Comparison of ENCODE assay signal across 1 cellular context in the genomic region with DNA sequence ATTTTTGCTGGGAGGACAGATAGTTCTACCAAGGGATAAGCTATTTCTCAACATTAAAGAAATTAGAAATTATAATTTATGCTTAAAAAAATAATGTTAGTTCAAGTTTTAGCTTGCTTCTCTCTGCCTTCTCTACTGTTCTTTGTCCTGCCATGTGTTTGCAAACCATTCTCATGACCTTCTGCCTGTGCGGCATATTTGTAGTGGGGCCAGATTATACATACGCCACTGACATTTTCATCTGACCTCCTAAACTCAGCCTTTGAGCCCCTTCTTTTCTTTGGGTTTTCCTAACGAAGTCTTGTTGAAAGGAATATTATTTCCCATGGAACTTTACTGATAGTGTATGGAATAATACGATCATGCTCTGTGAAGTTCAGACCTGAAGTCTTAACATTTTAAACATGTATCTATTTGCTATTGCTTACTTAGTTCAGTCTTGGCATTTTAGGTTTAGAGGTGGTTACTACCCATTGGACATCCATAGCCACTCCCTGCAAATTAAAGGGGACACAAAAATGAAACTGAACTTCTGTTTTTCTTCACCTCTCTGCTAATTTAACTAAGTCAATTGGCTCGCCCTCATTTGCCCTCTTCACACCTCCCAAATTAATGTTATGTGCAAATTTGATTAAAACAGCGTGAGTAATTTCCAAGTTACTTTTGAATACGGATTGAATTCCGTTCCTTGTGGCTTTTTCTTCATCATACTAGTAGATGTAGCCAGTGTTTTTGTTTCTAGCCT.
TF ChIP-seq lines count a peak whose summit lies in the region.

No MANE protein-coding gene starts in this region.

TF ChIP-seq in HepG2, 621 proteins besides CTCF, POLR2A, EP300 and RAD21 (continued from another document and continues in another):
- TF ChIP-seq YEATS4 (CRISPR knock-in tag; IDR thresholded peaks at IDR 0.05; ENCODE audit: borderline replicate concordance) (no peak), SALL2 (CRISPR knock-in tag; IDR thresholded peaks at IDR 0.05) (no peak), SMAD1 (CRISPR knock-in tag; IDR thresholded peaks at IDR 0.05; ENCODE audit: borderline replicate concordance, low read depth) (no peak), TOE1 (CRISPR knock-in tag; IDR thresholded peaks at IDR 0.05) (no peak), AGO2 (optimal IDR thresholded peaks at IDR 0.05; ENCODE audit: low read depth, low read length) (peak; percentile 26), CHD4 (IDR thresholded peaks at IDR 0.05; ENCODE audit: borderline replicate concordance, low read length) (no peak), CREM (IDR thresholded peaks at IDR 0.05) (peak; percentile 68), CREM (CRISPR knock-in tag; IDR thresholded peaks at IDR 0.05) (no peak), ZNF7 (CRISPR knock-in tag; IDR thresholded peaks at IDR 0.05) (no peak), ZNF205 (CRISPR knock-in tag; IDR thresholded peaks at IDR 0.05) (no peak), HNF4G (IDR thresholded peaks at IDR 0.05; ENCODE audit: borderline replicate concordance, low read depth, low read length) (peak; percentile 67; the same call in 1 of the 2 replicates), HNF4G (CRISPR knock-in tag; IDR thresholded peaks at IDR 0.05; ENCODE audit: borderline replicate concordance, low read depth) (no peak), HES4 (CRISPR knock-in tag; IDR thresholded peaks at IDR 0.05; ENCODE audit: borderline replicate concordance) (no peak), ZFYVE20 (CRISPR knock-in tag; IDR thresholded peaks at IDR 0.05; ENCODE audit: borderline replicate concordance, low read depth) (no peak), ZNF282 (IDR thresholded peaks at IDR 0.05; ENCODE audit: partially characterized antibody) (no peak), ZNF547 (CRISPR knock-in tag; IDR thresholded peaks at IDR 0.05) (no peak), ZNF552 (CRISPR knock-in tag; IDR thresholded peaks at IDR 0.05; ENCODE audit: borderline replicate concordance) (no peak), RFXANK (CRISPR knock-in tag; IDR thresholded peaks at IDR 0.05) (no peak), SP140L (CRISPR knock-in tag; IDR thresholded peaks at IDR 0.05; ENCODE audit: borderline replicate concordance) (no peak), CENPX (CRISPR knock-in tag; IDR thresholded peaks at IDR 0.05) (no peak), POLR2AphosphoS5 (IDR thresholded peaks at IDR 0.05; ENCODE audit: low read depth, low read length) (no peak), SMARCE1 (IDR thresholded peaks at IDR 0.05; ENCODE audit: borderline replicate concordance) (no peak), ZNF543 (CRISPR knock-in tag; IDR thresholded peaks at IDR 0.05) (no peak), ZNF367 (CRISPR knock-in tag; IDR thresholded peaks at IDR 0.05; ENCODE audit: borderline replicate concordance) (no peak), ISX (CRISPR knock-in tag; conservative IDR thresholded peaks at IDR 0.05) (no peak), BHLHE40 (IDR thresholded peaks at IDR 0.05; ENCODE audit: low read length) (no peak), ZNF570 (CRISPR knock-in tag; IDR thresholded peaks at IDR 0.05; ENCODE audit: borderline replicate concordance) (no peak), ZNF672 (CRISPR knock-in tag; IDR thresholded peaks at IDR 0.05) (no peak), ZNF143 (CRISPR knock-in tag; IDR thresholded peaks at IDR 0.05) (no peak), SKI (IDR thresholded peaks at IDR 0.05; ENCODE audit: partially characterized antibody) (no peak), BCL6 (CRISPR knock-in tag; IDR thresholded peaks at IDR 0.05) (peak; percentile 72), NKX3-1 (CRISPR knock-in tag; IDR thresholded peaks at IDR 0.05) (no peak), ZNF646 (CRISPR knock-in tag; IDR thresholded peaks at IDR 0.05) (no peak), ZNF567 (CRISPR knock-in tag; IDR thresholded peaks at IDR 0.05; ENCODE audit: borderline replicate concordance) (no peak)
- TF ChIP-seq, protein P1, sequence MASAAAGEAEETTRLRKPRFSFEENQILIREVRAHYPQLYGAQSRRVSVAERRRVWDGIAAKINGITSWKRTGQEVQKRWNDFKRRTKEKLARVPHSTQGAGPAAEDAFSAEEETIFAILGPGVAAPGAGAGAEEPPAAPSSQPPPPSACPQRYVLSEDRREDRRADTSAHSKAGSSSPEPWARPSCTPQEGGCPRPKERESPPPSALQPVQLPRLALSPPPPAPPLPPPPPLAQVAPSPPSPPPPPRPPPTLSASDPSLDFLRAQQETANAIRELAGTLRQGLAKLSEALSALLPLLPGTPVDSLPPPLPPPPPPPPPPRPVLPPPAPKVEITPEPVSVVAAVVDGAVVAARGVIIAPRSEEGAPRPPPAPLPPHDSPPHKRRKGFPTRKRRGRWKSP (CRISPR knock-in tag; IDR thresholded peaks at IDR 0.05) = no peak
- TF ChIP-seq, protein P2, sequence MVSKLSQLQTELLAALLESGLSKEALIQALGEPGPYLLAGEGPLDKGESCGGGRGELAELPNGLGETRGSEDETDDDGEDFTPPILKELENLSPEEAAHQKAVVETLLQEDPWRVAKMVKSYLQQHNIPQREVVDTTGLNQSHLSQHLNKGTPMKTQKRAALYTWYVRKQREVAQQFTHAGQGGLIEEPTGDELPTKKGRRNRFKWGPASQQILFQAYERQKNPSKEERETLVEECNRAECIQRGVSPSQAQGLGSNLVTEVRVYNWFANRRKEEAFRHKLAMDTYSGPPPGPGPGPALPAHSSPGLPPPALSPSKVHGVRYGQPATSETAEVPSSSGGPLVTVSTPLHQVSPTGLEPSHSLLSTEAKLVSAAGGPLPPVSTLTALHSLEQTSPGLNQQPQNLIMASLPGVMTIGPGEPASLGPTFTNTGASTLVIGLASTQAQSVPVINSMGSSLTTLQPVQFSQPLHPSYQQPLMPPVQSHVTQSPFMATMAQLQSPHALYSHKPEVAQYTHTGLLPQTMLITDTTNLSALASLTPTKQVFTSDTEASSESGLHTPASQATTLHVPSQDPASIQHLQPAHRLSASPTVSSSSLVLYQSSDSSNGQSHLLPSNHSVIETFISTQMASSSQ (IDR thresholded peaks at IDR 0.05; ENCODE audit: low read depth) = no peak; the same call in 1 of the 2 replicates
- TF ChIP-seq, protein P2 (CRISPR knock-in tag; IDR thresholded peaks at IDR 0.05; ENCODE audit: borderline replicate concordance) = 0 out of 2 replicates have a peak, but pooled peaks have one; percentile 8
- TF ChIP-seq, protein P3, sequence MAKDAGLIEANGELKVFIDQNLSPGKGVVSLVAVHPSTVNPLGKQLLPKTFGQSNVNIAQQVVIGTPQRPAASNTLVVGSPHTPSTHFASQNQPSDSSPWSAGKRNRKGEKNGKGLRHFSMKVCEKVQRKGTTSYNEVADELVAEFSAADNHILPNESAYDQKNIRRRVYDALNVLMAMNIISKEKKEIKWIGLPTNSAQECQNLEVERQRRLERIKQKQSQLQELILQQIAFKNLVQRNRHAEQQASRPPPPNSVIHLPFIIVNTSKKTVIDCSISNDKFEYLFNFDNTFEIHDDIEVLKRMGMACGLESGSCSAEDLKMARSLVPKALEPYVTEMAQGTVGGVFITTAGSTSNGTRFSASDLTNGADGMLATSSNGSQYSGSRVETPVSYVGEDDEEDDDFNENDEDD (CRISPR knock-in tag; IDR thresholded peaks at IDR 0.05; ENCODE audit: borderline replicate concordance) = no peak
- TF ChIP-seq, protein P4, sequence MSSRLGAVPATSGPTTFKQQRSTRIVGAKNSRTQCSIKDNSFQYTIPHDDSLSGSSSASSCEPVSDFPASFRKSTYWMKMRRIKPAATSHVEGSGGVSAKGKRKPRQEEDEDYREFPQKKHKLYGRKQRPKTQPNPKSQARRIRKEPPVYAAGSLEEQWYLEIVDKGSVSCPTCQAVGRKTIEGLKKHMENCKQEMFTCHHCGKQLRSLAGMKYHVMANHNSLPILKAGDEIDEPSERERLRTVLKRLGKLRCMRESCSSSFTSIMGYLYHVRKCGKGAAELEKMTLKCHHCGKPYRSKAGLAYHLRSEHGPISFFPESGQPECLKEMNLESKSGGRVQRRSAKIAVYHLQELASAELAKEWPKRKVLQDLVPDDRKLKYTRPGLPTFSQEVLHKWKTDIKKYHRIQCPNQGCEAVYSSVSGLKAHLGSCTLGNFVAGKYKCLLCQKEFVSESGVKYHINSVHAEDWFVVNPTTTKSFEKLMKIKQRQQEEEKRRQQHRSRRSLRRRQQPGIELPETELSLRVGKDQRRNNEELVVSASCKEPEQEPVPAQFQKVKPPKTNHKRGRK (CRISPR knock-in tag; IDR thresholded peaks at IDR 0.05) = no peak
- TF ChIP-seq, protein P5, sequence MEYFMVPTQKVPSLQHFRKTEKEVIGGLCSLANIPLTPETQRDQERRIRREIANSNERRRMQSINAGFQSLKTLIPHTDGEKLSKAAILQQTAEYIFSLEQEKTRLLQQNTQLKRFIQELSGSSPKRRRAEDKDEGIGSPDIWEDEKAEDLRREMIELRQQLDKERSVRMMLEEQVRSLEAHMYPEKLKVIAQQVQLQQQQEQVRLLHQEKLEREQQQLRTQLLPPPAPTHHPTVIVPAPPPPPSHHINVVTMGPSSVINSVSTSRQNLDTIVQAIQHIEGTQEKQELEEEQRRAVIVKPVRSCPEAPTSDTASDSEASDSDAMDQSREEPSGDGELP (IDR thresholded peaks at IDR 0.05; ENCODE audit: borderline replicate concordance, low read depth) = no peak
- TF ChIP-seq, protein P6, sequence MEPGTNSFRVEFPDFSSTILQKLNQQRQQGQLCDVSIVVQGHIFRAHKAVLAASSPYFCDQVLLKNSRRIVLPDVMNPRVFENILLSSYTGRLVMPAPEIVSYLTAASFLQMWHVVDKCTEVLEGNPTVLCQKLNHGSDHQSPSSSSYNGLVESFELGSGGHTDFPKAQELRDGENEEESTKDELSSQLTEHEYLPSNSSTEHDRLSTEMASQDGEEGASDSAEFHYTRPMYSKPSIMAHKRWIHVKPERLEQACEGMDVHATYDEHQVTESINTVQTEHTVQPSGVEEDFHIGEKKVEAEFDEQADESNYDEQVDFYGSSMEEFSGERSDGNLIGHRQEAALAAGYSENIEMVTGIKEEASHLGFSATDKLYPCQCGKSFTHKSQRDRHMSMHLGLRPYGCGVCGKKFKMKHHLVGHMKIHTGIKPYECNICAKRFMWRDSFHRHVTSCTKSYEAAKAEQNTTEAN (CRISPR knock-in tag; conservative IDR thresholded peaks at IDR 0.05) = no peak
- TF ChIP-seq, protein P7, sequence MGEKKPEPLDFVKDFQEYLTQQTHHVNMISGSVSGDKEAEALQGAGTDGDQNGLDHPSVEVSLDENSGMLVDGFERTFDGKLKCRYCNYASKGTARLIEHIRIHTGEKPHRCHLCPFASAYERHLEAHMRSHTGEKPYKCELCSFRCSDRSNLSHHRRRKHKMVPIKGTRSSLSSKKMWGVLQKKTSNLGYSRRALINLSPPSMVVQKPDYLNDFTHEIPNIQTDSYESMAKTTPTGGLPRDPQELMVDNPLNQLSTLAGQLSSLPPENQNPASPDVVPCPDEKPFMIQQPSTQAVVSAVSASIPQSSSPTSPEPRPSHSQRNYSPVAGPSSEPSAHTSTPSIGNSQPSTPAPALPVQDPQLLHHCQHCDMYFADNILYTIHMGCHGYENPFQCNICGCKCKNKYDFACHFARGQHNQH (CRISPR knock-in tag; IDR thresholded peaks at IDR 0.05) = no peak
